Comparison of ENCODE assay signal across 1 cellular context in genomic region chr16:68351991-68352431, GRCh38.
TF ChIP-seq lines count a peak whose summit lies in the region.

No MANE protein-coding gene starts in this region.

TF ChIP-seq in H1, 55 proteins besides CTCF, POLR2A, EP300 and RAD21:
- TF ChIP-seq NANOG (IDR thresholded peaks at IDR 0.05; ENCODE audit: insufficient read depth, low read depth, low read length, poor library complexity, severe bottlenecking) (no peak), E2F6 (IDR thresholded peaks at IDR 0.05) (no peak), BACH1 (IDR thresholded peaks at IDR 0.05; ENCODE audit: low read length) (no peak), CHD1 (IDR thresholded peaks at IDR 0.05; ENCODE audit: low read depth, low read length) (no peak), SUZ12 (IDR thresholded peaks at IDR 0.05; ENCODE audit: low read length) (no peak), ATF3 (IDR thresholded peaks at IDR 0.05; ENCODE audit: insufficient read depth, low read depth, low read length) (no peak), KDM4A (IDR thresholded peaks at IDR 0.05; ENCODE audit: low read depth, low read length, severe bottlenecking) (no peak), MAFK (IDR thresholded peaks at IDR 0.05; ENCODE audit: low read depth, low read length) (no peak), SIX5 (IDR thresholded peaks at IDR 0.05; ENCODE audit: low read depth, low read length) (no peak), SRF (IDR thresholded peaks at IDR 0.05; ENCODE audit: low read depth, low read length) (no peak), NRF1 (IDR thresholded peaks at IDR 0.05; ENCODE audit: low read depth, low read length) (no peak)
